2 cellular contexts compared by ENCODE assay signal in the genomic region with DNA sequence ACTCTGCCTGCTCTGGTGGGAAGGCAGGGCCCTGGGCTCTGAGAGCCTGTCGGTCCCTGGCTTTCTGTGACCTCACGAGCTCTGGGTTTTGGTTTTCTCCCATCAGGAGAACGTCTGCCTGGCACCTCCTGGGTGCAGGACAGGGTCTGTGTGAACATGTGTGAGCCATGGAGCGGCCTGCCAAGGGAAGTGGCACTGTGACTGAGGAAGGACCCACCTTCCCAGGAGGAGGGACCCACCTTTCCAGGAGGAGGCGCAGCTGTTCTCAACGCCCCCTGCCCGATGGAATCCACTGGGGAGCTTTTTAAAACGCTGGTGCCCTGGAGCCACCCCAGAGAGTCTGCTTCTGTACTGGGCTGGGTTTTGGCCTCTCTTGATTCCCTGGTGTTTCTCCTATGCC.
TF ChIP-seq lines count a peak whose summit lies in the region.

No MANE protein-coding gene starts in this region.

TF ChIP-seq in H1, 55 proteins besides CTCF, POLR2A, EP300 and RAD21:
- TF ChIP-seq CBX8 (IDR thresholded peaks at IDR 0.05; ENCODE audit: borderline replicate concordance, low read depth, low read length) (no peak), CTBP2 (IDR thresholded peaks at IDR 0.05; ENCODE audit: borderline replicate concordance, insufficient read depth, insufficient read length, low read length) (no peak), HDAC2 (IDR thresholded peaks at IDR 0.05; ENCODE audit: borderline replicate concordance in 1 of 2, low read depth in 2 of 2, low read length in 2 of 2) (no peak), SUZ12 (IDR thresholded peaks at IDR 0.05; ENCODE audit: low read length) (no peak), TEAD4 (IDR thresholded peaks at IDR 0.05; ENCODE audit: low read depth, low read length) (no peak), SIN3A (conservative IDR thresholded peaks at IDR 0.05 in 1 of 2, IDR thresholded peaks at IDR 0.05 in 1 of 2; ENCODE audit: low read depth in 1 of 2, low read length in 2 of 2) (no peak), BACH1 (IDR thresholded peaks at IDR 0.05; ENCODE audit: low read length) (no peak), PHF8 (conservative IDR thresholded peaks at IDR 0.05; ENCODE audit: low read depth, low read length) (no peak), SRF (IDR thresholded peaks at IDR 0.05; ENCODE audit: low read depth, low read length) (no peak), JUND (IDR thresholded peaks at IDR 0.05; ENCODE audit: low read length) (no peak), NANOG (IDR thresholded peaks at IDR 0.05; ENCODE audit: insufficient read depth, low read depth, low read length, poor library complexity, severe bottlenecking) (no peak), JUN (IDR thresholded peaks at IDR 0.05; ENCODE audit: low read depth, low read length) (no peak), SP1 (IDR thresholded peaks at IDR 0.05; ENCODE audit: low read depth, low read length) (no peak)
- TF ChIP-seq, protein P1, sequence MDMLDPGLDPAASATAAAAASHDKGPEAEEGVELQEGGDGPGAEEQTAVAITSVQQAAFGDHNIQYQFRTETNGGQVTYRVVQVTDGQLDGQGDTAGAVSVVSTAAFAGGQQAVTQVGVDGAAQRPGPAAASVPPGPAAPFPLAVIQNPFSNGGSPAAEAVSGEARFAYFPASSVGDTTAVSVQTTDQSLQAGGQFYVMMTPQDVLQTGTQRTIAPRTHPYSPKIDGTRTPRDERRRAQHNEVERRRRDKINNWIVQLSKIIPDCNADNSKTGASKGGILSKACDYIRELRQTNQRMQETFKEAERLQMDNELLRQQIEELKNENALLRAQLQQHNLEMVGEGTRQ (IDR thresholded peaks at IDR 0.05; ENCODE audit: low read length): no peak

TF ChIP-seq in neural cell, 6 proteins besides CTCF, POLR2A, EP300 and RAD21:
- TF ChIP-seq TAF1 (IDR thresholded peaks at IDR 0.05; ENCODE audit: low read depth) (no peak), MXI1 (conservative IDR thresholded peaks at IDR 0.05; ENCODE audit: poor library complexity, severe bottlenecking) (no peak), SMC3 (conservative IDR thresholded peaks at IDR 0.05; ENCODE audit: poor library complexity) (no peak), POLR2AphosphoS5 (IDR thresholded peaks at IDR 0.05) (no peak), EZH2 (IDR thresholded peaks at IDR 0.05; ENCODE audit: borderline replicate concordance, insufficient read depth, low read length, poor library complexity, severe bottlenecking) (no peak)
- TF ChIP-seq, protein P2, sequence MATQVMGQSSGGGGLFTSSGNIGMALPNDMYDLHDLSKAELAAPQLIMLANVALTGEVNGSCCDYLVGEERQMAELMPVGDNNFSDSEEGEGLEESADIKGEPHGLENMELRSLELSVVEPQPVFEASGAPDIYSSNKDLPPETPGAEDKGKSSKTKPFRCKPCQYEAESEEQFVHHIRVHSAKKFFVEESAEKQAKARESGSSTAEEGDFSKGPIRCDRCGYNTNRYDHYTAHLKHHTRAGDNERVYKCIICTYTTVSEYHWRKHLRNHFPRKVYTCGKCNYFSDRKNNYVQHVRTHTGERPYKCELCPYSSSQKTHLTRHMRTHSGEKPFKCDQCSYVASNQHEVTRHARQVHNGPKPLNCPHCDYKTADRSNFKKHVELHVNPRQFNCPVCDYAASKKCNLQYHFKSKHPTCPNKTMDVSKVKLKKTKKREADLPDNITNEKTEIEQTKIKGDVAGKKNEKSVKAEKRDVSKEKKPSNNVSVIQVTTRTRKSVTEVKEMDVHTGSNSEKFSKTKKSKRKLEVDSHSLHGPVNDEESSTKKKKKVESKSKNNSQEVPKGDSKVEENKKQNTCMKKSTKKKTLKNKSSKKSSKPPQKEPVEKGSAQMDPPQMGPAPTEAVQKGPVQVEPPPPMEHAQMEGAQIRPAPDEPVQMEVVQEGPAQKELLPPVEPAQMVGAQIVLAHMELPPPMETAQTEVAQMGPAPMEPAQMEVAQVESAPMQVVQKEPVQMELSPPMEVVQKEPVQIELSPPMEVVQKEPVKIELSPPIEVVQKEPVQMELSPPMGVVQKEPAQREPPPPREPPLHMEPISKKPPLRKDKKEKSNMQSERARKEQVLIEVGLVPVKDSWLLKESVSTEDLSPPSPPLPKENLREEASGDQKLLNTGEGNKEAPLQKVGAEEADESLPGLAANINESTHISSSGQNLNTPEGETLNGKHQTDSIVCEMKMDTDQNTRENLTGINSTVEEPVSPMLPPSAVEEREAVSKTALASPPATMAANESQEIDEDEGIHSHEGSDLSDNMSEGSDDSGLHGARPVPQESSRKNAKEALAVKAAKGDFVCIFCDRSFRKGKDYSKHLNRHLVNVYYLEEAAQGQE (IDR thresholded peaks at IDR 0.05; ENCODE audit: borderline replicate concordance): no peak
